ENCODE assay signal across 8 cellular contexts in genomic region chr11:28697920-28698827, GRCh38.
DNase-seq lines count a peak whose midpoint lies in the region; TF ChIP-seq lines count a peak whose summit lies in the region.

No MANE protein-coding gene starts in this region.

- in situ Hi-C loops in astrocyte of the cerebellum (cut with HindIII; ENCODE audit: low sequenced_read_pairs): no loop called here

- peak; percentile 83 for TF ChIP-seq CTCF in astrocyte of the cerebellum (IDR thresholded peaks at IDR 0.05; ENCODE audit: low read depth, low read length, missing control alignments)

- DNase-seq in activated CD8-positive, alpha-beta memory T cell treated with anti-CD3 and anti-CD28 coated beads for 48 hours (ENCODE audit: low read depth in 2 of 3, low spot score in 2 of 3): peak in 2 of 3 experiments; percentile 1 to 2
- DNase-seq in activated CD8-positive, alpha-beta memory T cell treated with anti-CD3 and anti-CD28 coated beads for 24 hours: no peak
- DNase-seq in H4 (ENCODE audit: low spot score) (peak; percentile 61), NCI-H2029 treated with DMSO at 0.1 percent for 48 hours (lab: John Stamatoyannopoulos, UW) (peak; percentile 31), astrocyte of the cerebellum (ENCODE audit: low read depth) (peak; percentile 39), iPS-NIHi7 (ENCODE audit: extremely low spot score) (peak; percentile 77), SHP77 (lab: John Stamatoyannopoulos, UW) (no peak)
- DNase-seq in stimulated activated CD8-positive, alpha-beta memory T cell treated with anti-CD3 and anti-CD28 coated beads, Interleukin-2, amount 100 ng/mL, for 48 hours (ENCODE audit: low read depth in 2 of 2): peak; percentile 3 to 6

- H3K4me3 ChIP-seq in astrocyte of the cerebellum (ENCODE audit: low read depth, low read length): no peak overlapping the region

Comparison
In these comparisons a context has a peak if more than half of its experiments do, and no peak if none do; other contexts are left out.
1. DNase-seq: peak in activated CD8-positive, alpha-beta memory T cell treated with anti-CD3 and anti-CD28 coated beads for 48 hours (2 of 3), H4 (single experiment), NCI-H2029 treated with DMSO at 0.1 percent for 48 hours (single experiment), astrocyte of the cerebellum (single experiment), iPS-NIHi7 (single experiment) and stimulated activated CD8-positive, alpha-beta memory T cell treated with anti-CD3 and anti-CD28 coated beads, Interleukin-2, amount 100 ng/mL, for 48 hours (2 of 2); none in activated CD8-positive, alpha-beta memory T cell treated with anti-CD3 and anti-CD28 coated beads for 24 hours (single experiment) and SHP77 (0 of 2).